ENCODE assay signal across 8 cellular contexts in genomic region chr4:4541040-4541631, GRCh38. TPM values are rescaled to one million over a fixed set of nuclear protein-coding genes. Genes with fewer than 3 reads are reported as not detected.
DNase-seq lines count a peak whose midpoint lies in the region; ATAC-seq, FAIRE-seq and TF ChIP-seq lines count a peak whose summit lies in the region.

No MANE protein-coding gene starts in this region.

- H3K27ac Mint-ChIP-seq in chondrocyte (ENCODE audit: unreplicated experiment), result peak overlapping the region; percentile 97
- H3K27ac Mint-ChIP-seq in stimulated activated memory B cell treated with anti-CD40 and anti-IgM and Interleukin-4, amounts not matched to agents 10 μg/mL and 1 μg/mL and 100 μg/mL, for 72 hours, result peak overlapping the region; percentile 92

- no peaks in the 10 kb centered on the region for H3K27me3 Mint-ChIP-seq in chondrocyte (ENCODE audit: low read depth)
- no peaks in the 10 kb centered on the region for H3K27me3 Mint-ChIP-seq in stimulated activated memory B cell treated with anti-CD40 and anti-IgM and Interleukin-4, amounts not matched to agents 10 μg/mL and 1 μg/mL and 100 μg/mL, for 72 hours

- peak overlapping the region; percentile 96 for H3K4me3 Mint-ChIP-seq in chondrocyte (ENCODE audit: unreplicated experiment)
- H3K4me3 Mint-ChIP-seq in stimulated activated memory B cell treated with anti-CD40 and anti-IgM and Interleukin-4, amounts not matched to agents 10 μg/mL and 1 μg/mL and 100 μg/mL, for 72 hours, result peak overlapping the region; percentile 90

- peaks cover 3% of the 10 kb centered on the region for H3K36me3 Mint-ChIP-seq in chondrocyte (ENCODE audit: low read depth)
- H3K36me3 Mint-ChIP-seq in stimulated activated memory B cell treated with anti-CD40 and anti-IgM and Interleukin-4, amounts not matched to agents 10 μg/mL and 1 μg/mL and 100 μg/mL, for 72 hours, result peaks cover 14% of the 10 kb centered on the region

- in situ Hi-C loops in SK-MEL-5 (cut with HindIII; ENCODE audit: low pct_unique_long_range_greater_than_20kb, low sequenced_read_pairs), result no loop called here

- peak; percentile 23 for DNase-seq in activated naive CD4-positive, alpha-beta T cell treated with Interleukin-2 at 50 U/mL for 16 hours
- no peak for DNase-seq in activated naive CD4-positive, alpha-beta T cell (lab: John Stamatoyannopoulos, UW)
- peak; percentile 52 for DNase-seq in SK-MEL-5 (ENCODE audit: low read depth, low spot score)
- no peak for DNase-seq in chondrocyte (ENCODE audit: low spot score)
- peak; percentile 39 for DNase-seq in left kidney (ENCODE audit: low read depth, low spot score)
- DNase-seq in H54 (ENCODE audit: insufficient read length, low spot score), result no peak

- H3K4me1 Mint-ChIP-seq in chondrocyte (ENCODE audit: low read depth), result peaks cover 37% of the 10 kb centered on the region
- peaks cover 51% of the 10 kb centered on the region for H3K4me1 Mint-ChIP-seq in stimulated activated memory B cell treated with anti-CD40 and anti-IgM and Interleukin-4, amounts not matched to agents 10 μg/mL and 1 μg/mL and 100 μg/mL, for 72 hours

- H3K9me3 Mint-ChIP-seq in chondrocyte (ENCODE audit: low read depth), result no peaks in the 10 kb centered on the region
- no peaks in the 10 kb centered on the region for H3K9me3 Mint-ChIP-seq in stimulated activated memory B cell treated with anti-CD40 and anti-IgM and Interleukin-4, amounts not matched to agents 10 μg/mL and 1 μg/mL and 100 μg/mL, for 72 hours

- TF ChIP-seq POLR2A in H54 (IDR thresholded peaks at IDR 0.05; ENCODE audit: low read depth, low read length), result no peak

- FAIRE-seq in H54 (lab: Jason Lieb, UNC), result no peak

- TF ChIP-seq CTCF in chondrocyte (IDR thresholded peaks at IDR 0.05), result no peak

- ATAC-seq in HG03342 (IDR thresholded peaks at IDR 0.05; ENCODE audit: unreplicated experiment), result peak; percentile 47
- peak; percentile 83 for ATAC-seq in stimulated activated memory B cell treated with anti-CD40 and anti-IgM and Interleukin-4, amounts not matched to agents 10 μg/mL and 1 μg/mL and 100 μg/mL, for 72 hours

RNA-seq across cellular contexts. Expression of gene STX18, which starts 0.7 kb away (rescaled TPM):
- total RNA-seq in SK-MEL-5 (2014; rRNA removed; shearing (Covaris generic)), result 29.2 and 30.0 TPM in 2 replicates
- 19.9 and 24.0 TPM in 2 replicates for polyA plus RNA-seq in SK-MEL-5 (2015; cell fraction: cytosol; rRNA removed)
- polyA plus RNA-seq in SK-MEL-5 (2015; cell fraction: nucleus; rRNA removed), result 25.9 and 27.3 TPM in 2 replicates
- total RNA-seq in chondrocyte, result 21.1 to 27.1 TPM (median 25.4 TPM) in 3 replicates

Comparison
In these comparisons a context has a peak if more than half of its experiments do, and no peak if none do; other contexts are left out.
1. DNase-seq: peak in activated naive CD4-positive, alpha-beta T cell treated with Interleukin-2 at 50 U/mL for 16 hours (single experiment), SK-MEL-5 (single experiment) and left kidney (single experiment); none in activated naive CD4-positive, alpha-beta T cell (0 of 4), chondrocyte (single experiment) and H54 (single experiment).